In the genomic region with DNA sequence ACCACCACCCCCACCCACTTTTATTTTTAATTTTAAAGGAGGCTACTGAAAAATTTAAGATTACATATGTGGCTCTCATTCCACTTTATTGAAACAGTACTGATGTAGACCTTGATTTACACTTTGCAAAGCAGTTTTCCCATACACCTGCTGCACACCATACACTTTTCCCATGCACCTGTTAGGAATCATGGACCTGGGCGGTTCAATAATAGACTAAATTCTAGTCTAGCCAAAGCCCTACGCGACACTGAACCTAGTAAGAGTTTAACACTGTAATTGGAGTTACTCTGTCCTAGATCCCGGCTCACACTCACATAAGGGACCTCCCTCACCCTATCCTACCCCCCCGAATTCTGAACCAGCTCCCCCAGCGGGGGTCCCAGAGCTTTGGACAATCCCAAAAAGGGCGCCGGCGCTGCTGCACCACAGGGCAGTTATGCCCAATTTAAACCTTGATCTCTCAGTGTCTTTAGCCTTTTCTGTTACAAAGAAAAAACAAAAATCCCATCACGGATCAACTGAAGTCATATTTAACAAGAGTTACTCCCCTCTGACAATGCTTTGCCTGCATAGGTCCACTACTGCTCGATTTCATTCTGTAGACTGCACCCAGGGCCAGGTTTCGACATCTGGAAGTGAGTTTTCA, we compare ENCODE assay signal across 8 cellular contexts. TPM values are rescaled to one million over a fixed set of nuclear protein-coding genes. Genes with fewer than 3 reads are reported as not detected.
A peak's percentile ranks its signal among the peaks of the same experiment; 100 is the strongest.
DNase-seq lines count a peak whose midpoint lies in the region; ATAC-seq and TF ChIP-seq lines count a peak whose summit lies in the region.

No MANE protein-coding gene starts in this region.

- H3K79me2 ChIP-seq in ACC112 (ENCODE audit: control insufficient read depth, insufficient read depth, low read length, unreplicated experiment), result peaks cover 14% of the 10 kb centered on the region

- H3K4me1 Mint-ChIP-seq in activated CD8-positive, alpha-beta T cell treated with anti-CD3 and anti-CD28 coated beads for 36 hours (ENCODE audit: low read depth), result peaks cover 42% of the 10 kb centered on the region
- H3K4me1 Mint-ChIP-seq in stimulated activated naive CD8-positive, alpha-beta T cell treated with anti-CD3 and anti-CD28 coated beads, Interleukin-15, Interleukin-2, amounts not matched to agents 100 ng/mL and 50 ng/mL, for 24 hours (ENCODE audit: low read depth), result peaks cover 42% of the 10 kb centered on the region

- DNase-seq in activated CD8-positive, alpha-beta T cell treated with anti-CD3 and anti-CD28 coated beads for 36 hours, result no peak
- DNase-seq in kidney tubule cell (ENCODE audit: low spot score) (no peak), kidney glomerular epithelial cell (lab: John Stamatoyannopoulos, UW) (no peak)

- peaks cover 1% of the 10 kb centered on the region for H3K27me3 Mint-ChIP-seq in activated CD8-positive, alpha-beta T cell treated with anti-CD3 and anti-CD28 coated beads for 36 hours
- no peaks in the 10 kb centered on the region for H3K27me3 Mint-ChIP-seq in stimulated activated naive CD8-positive, alpha-beta T cell treated with anti-CD3 and anti-CD28 coated beads, Interleukin-15, Interleukin-2, amounts not matched to agents 100 ng/mL and 50 ng/mL, for 24 hours

- H3K4me3 ChIP-seq in ACC112 (ENCODE audit: low read depth, low read length) (peak overlapping the region; percentile 83), iPS-11a (ENCODE audit: low read depth, low read length) (peak overlapping the region; percentile 75)

- H3K36me3 ChIP-seq in ACC112 (ENCODE audit: insufficient read depth, low read length), result no peaks in the 10 kb centered on the region

- intact Hi-C loops in activated CD8-positive, alpha-beta T cell treated with anti-CD3 and anti-CD28 coated beads for 36 hours (cut with micrococcal nuclease), result no loop called here

- CTCF ChIA-PET in activated CD8-positive, alpha-beta T cell treated with anti-CD3 and anti-CD28 coated beads for 36 hours (lab: Charles Lee), result interaction anchor here (1.0 to 1.9 kb wide), 6 partner anchors 13 to 379 kb away, joined by 3 to 8 read pairs (median 5); no protein-coding TSS in a partner anchor

- H3K36me3 Mint-ChIP-seq in activated CD8-positive, alpha-beta T cell treated with anti-CD3 and anti-CD28 coated beads for 36 hours (ENCODE audit: low read depth), result no peaks in the 10 kb centered on the region
- no peaks in the 10 kb centered on the region for H3K36me3 Mint-ChIP-seq in stimulated activated naive CD8-positive, alpha-beta T cell treated with anti-CD3 and anti-CD28 coated beads, Interleukin-15, Interleukin-2, amounts not matched to agents 100 ng/mL and 50 ng/mL, for 24 hours (ENCODE audit: low read depth)

- peaks cover 23% of the 10 kb centered on the region for H3K4me1 ChIP-seq in ACC112 (ENCODE audit: control insufficient read depth, insufficient read depth, low read length, unreplicated experiment)

- no peaks in the 10 kb centered on the region for H3K27me3 ChIP-seq in ACC112 (ENCODE audit: insufficient read depth, low read length)

- POLR2A ChIA-PET in activated CD8-positive, alpha-beta T cell treated with anti-CD3 and anti-CD28 coated beads for 36 hours (lab: Charles Lee), result interaction anchor here (0.8 to 2.2 kb wide), 4 partner anchors 8 to 104 kb away, joined by 3 to 12 read pairs (median 4); no protein-coding TSS in a partner anchor

- H3K27ac ChIP-seq in ACC112 (ENCODE audit: low read depth, low read length), result peak overlapping the region; percentile 5; the same call in 1 of the 2 replicates

- H3K4me3 Mint-ChIP-seq in activated CD8-positive, alpha-beta T cell treated with anti-CD3 and anti-CD28 coated beads for 36 hours, result peak overlapping the region; percentile 84
- peak overlapping the region; percentile 85 for H3K4me3 Mint-ChIP-seq in stimulated activated naive CD8-positive, alpha-beta T cell treated with anti-CD3 and anti-CD28 coated beads, Interleukin-15, Interleukin-2, amounts not matched to agents 100 ng/mL and 50 ng/mL, for 24 hours

- TF ChIP-seq CTCF in activated CD8-positive, alpha-beta T cell treated with anti-CD3 and anti-CD28 coated beads for 36 hours (IDR thresholded peaks at IDR 0.05), result no peak

- no peaks in the 10 kb centered on the region for H3K9me3 Mint-ChIP-seq in activated CD8-positive, alpha-beta T cell treated with anti-CD3 and anti-CD28 coated beads for 36 hours
- no peaks in the 10 kb centered on the region for H3K9me3 Mint-ChIP-seq in stimulated activated naive CD8-positive, alpha-beta T cell treated with anti-CD3 and anti-CD28 coated beads, Interleukin-15, Interleukin-2, amounts not matched to agents 100 ng/mL and 50 ng/mL, for 24 hours

- peak overlapping the region; percentile 95 for H2AFZ ChIP-seq in ACC112 (ENCODE audit: low read length, unreplicated experiment)

- peak; percentile 2 for ATAC-seq in GM19324 (IDR thresholded peaks at IDR 0.05; ENCODE audit: low FRiP score, unreplicated experiment)
- ATAC-seq in HG03439 (IDR thresholded peaks at IDR 0.05; ENCODE audit: unreplicated experiment), result peak; percentile 2
- ATAC-seq in activated CD8-positive, alpha-beta T cell treated with anti-CD3 and anti-CD28 coated beads for 36 hours, result peak; percentile 2

- peak overlapping the region; percentile 60 for H3K27ac Mint-ChIP-seq in activated CD8-positive, alpha-beta T cell treated with anti-CD3 and anti-CD28 coated beads for 36 hours
- peak overlapping the region; percentile 48 for H3K27ac Mint-ChIP-seq in stimulated activated naive CD8-positive, alpha-beta T cell treated with anti-CD3 and anti-CD28 coated beads, Interleukin-15, Interleukin-2, amounts not matched to agents 100 ng/mL and 50 ng/mL, for 24 hours

RNA-seq across cellular contexts. Expression of a gene that starts 2.4 kb away (rescaled TPM):
- total RNA-seq in activated CD8-positive, alpha-beta T cell treated with anti-CD3 and anti-CD28 coated beads for 36 hours, result 10 to 100 TPM; 17.0 to 18.6 TPM
